ENCODE assay signal across 13 cellular contexts in the genomic region with DNA sequence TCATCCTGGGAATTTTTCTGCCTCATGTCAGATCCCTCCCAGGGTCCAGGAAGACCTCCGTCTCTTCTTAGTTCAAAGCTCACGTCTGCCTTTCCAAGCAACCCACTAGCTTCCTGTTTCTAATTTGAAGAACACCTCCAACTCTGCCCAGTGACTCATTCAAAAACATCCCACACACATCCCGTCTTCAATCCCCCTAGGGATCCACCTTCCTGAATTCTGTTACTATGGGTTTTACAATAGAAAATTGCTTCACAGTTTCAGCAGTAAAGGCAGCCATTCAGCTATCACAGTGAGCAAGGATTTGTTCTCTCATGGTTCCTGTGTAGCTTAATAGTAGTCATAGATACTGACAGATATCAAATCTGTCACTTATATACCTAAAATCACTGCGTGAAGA.
DNase-seq lines count a peak whose midpoint lies in the region; ATAC-seq and TF ChIP-seq lines count a peak whose summit lies in the region.
"Had no signal": no experiment of that assay in that cellular context is flagged by ENCODE, and none has a peak within 500 bp of the region (broad histone marks: within the 10 kb centered on the region; RNA-seq: fewer than 3 reads in every experiment).

No MANE protein-coding gene starts in this region.

- H3K4me1 ChIP-seq in heart left ventricle, result peaks cover 0 to 21% (median 10%) of the 10 kb centered on the region in 12 donors
- peaks cover 22% of the 10 kb centered on the region for H3K4me1 ChIP-seq in left ventricle myocardium inferior
- H3K4me1 ChIP-seq in gastroesophageal sphincter, result peaks cover 0 to 16% (median 4%) of the 10 kb centered on the region in 3 donors
- H3K4me1 ChIP-seq: upper lobe of left lung had no signal

- peaks cover 15% of the 10 kb centered on the region for H3K4me1 Mint-ChIP-seq in stimulated activated memory B cell treated with anti-CD40 and anti-IgM and Interleukin-4, amounts not matched to agents 10 μg/mL and 1 μg/mL and 100 μg/mL, for 72 hours

- TF ChIP-seq POLR2A in heart left ventricle (IDR thresholded peaks at IDR 0.05) (no peak), gastroesophageal sphincter (IDR thresholded peaks at IDR 0.05) (no peak)

- peaks cover 10% of the 10 kb centered on the region for H3K27me3 Mint-ChIP-seq in stimulated activated memory B cell treated with anti-CD40 and anti-IgM and Interleukin-4, amounts not matched to agents 10 μg/mL and 1 μg/mL and 100 μg/mL, for 72 hours

- H3K27ac Mint-ChIP-seq in stimulated activated memory B cell treated with anti-CD40 and anti-IgM and Interleukin-4, amounts not matched to agents 10 μg/mL and 1 μg/mL and 100 μg/mL, for 72 hours, result no peak overlapping the region

- H3K9me3 Mint-ChIP-seq in stimulated activated memory B cell treated with anti-CD40 and anti-IgM and Interleukin-4, amounts not matched to agents 10 μg/mL and 1 μg/mL and 100 μg/mL, for 72 hours, result peaks cover 2% of the 10 kb centered on the region

- peak overlapping the region in 5 of 12 donors; percentile 3 to 50 (median 14) for H3K27ac ChIP-seq in heart left ventricle
- H3K27ac ChIP-seq in left ventricle myocardium inferior (replicated peaks), result no peak overlapping the region
- H3K27ac ChIP-seq in gastroesophageal sphincter, result no peak overlapping the region
- H3K27ac ChIP-seq: upper lobe of left lung had no signal

- H3K36me3 ChIP-seq in heart left ventricle, result no peaks in the 10 kb centered on the region
- H3K36me3 ChIP-seq in left ventricle myocardium inferior, result no peaks in the 10 kb centered on the region
- no peaks in the 10 kb centered on the region for H3K36me3 ChIP-seq in gastroesophageal sphincter
- H3K36me3 ChIP-seq: upper lobe of left lung had no signal

- H3K4me3 ChIP-seq in heart left ventricle (no peak overlapping the region), left ventricle myocardium inferior (no peak overlapping the region), gastroesophageal sphincter (no peak overlapping the region)
- H3K4me3 ChIP-seq: upper lobe of left lung had no signal

- peak in 3 of 4 donors; percentile 73 to 84 (median 75) for ATAC-seq in heart left ventricle
- peak; percentile 54 for ATAC-seq in gastroesophageal sphincter
- ATAC-seq in stimulated activated memory B cell treated with anti-CD40 and anti-IgM and Interleukin-4, amounts not matched to agents 10 μg/mL and 1 μg/mL and 100 μg/mL, for 72 hours, result peak; percentile 17
- no peak for ATAC-seq in HG02642 (IDR thresholded peaks at IDR 0.05; ENCODE audit: poor library complexity, unreplicated experiment)
- no peak for ATAC-seq in GM21737 (IDR thresholded peaks at IDR 0.05; ENCODE audit: unreplicated experiment)

- no peaks in the 10 kb centered on the region for H3K36me3 Mint-ChIP-seq in stimulated activated memory B cell treated with anti-CD40 and anti-IgM and Interleukin-4, amounts not matched to agents 10 μg/mL and 1 μg/mL and 100 μg/mL, for 72 hours

- TF ChIP-seq EP300 in gastroesophageal sphincter (IDR thresholded peaks at IDR 0.05), result no peak

- 44 to 59% (median 53%) methylated on average over 4 of the region's 4 CpGs for WGBS in heart left ventricle, 4 donors
- WGBS in gastroesophageal sphincter (ENCODE audit: low coverage in 1 of 2), 2 donors, result 33 to 37% methylated on average over 4 of the region's 4 CpGs

- no peak overlapping the region for H3K4me3 Mint-ChIP-seq in stimulated activated memory B cell treated with anti-CD40 and anti-IgM and Interleukin-4, amounts not matched to agents 10 μg/mL and 1 μg/mL and 100 μg/mL, for 72 hours

- H3K9me3 ChIP-seq in heart left ventricle (no peaks in the 10 kb centered on the region), left ventricle myocardium inferior (replicated peaks) (no peaks in the 10 kb centered on the region), gastroesophageal sphincter (no peaks in the 10 kb centered on the region)
- H3K9me3 ChIP-seq: upper lobe of left lung had no signal

- no peaks in the 10 kb centered on the region for H3K27me3 ChIP-seq in heart left ventricle
- H3K27me3 ChIP-seq in left ventricle myocardium inferior (ENCODE audit: low read depth), result no peaks in the 10 kb centered on the region
- no peaks in the 10 kb centered on the region for H3K27me3 ChIP-seq in gastroesophageal sphincter
- H3K27me3 ChIP-seq: upper lobe of left lung had no signal

- intact Hi-C loops in heart left ventricle (cut with DNase I), result no loop called here
- intact Hi-C loops in left ventricle myocardium inferior (cut with micrococcal nuclease), result loop anchor here (10.0 kb wide), 1 partner anchor 244 kb away; no protein-coding TSS in a partner anchor

- TF ChIP-seq CTCF in heart left ventricle (IDR thresholded peaks at IDR 0.05) (no peak), left ventricle myocardium inferior (IDR thresholded peaks at IDR 0.05; ENCODE audit: borderline replicate concordance) (no peak), gastroesophageal sphincter (IDR thresholded peaks at IDR 0.05) (no peak)

- DNase-seq in heart left ventricle (peak in 2 of 5 donors; percentile 20 to 25), left ventricle myocardium inferior (no peak), SW480 (ENCODE audit: low spot score) (peak; percentile 14), NCI-H2107 treated with DMSO at 0.1 percent for 48 hours (lab: John Stamatoyannopoulos, UW; ENCODE audit: unreplicated experiment) (no peak)
- DNase-seq: ACHN; effector memory CD4-positive, alpha-beta T cell; NCI-H526 treated with DMSO at 0.1 percent for 48 hours; stimulated activated CD4-positive, alpha-beta T cell treated with anti-CD3 and anti-CD28 coated beads, Interleukin-4, amount 100 ng/mL, for 4 hours; upper lobe of left lung had no signal

Comparison
In these comparisons a context has a peak if more than half of its experiments do, and no peak if none do; other contexts are left out.
1. ATAC-seq: peak in heart left ventricle (3 of 4), gastroesophageal sphincter (single experiment) and stimulated activated memory B cell treated with anti-CD40 and anti-IgM and Interleukin-4, amounts not matched to agents 10 μg/mL and 1 μg/mL and 100 μg/mL, for 72 hours (single experiment); none in HG02642 (single experiment) and GM21737 (single experiment).